ENCODE assay signal across 7 cellular contexts in genomic region chr3:36505393-36505792, GRCh38.
"Had no signal": no experiment of that assay in that cellular context is flagged by ENCODE, and none has a peak within 500 bp of the region (broad histone marks: within the 10 kb centered on the region; RNA-seq: fewer than 3 reads in every experiment).

No MANE protein-coding gene starts in this region.

- H3K27ac ChIP-seq: HL-60 had no signal

- FAIRE-seq: H1, H54 had no signal

- H3K4me3 ChIP-seq: GM23338 had no signal

- H2AFZ ChIP-seq: GM23338 had no signal

- H3K4me2 ChIP-seq: GM23338 had no signal

- DNase-seq: H9, HCEC 1CT, KG1 had no signal

- ATAC-seq: GM23338 had no signal
